ENCODE assay signal across 18 cellular contexts in genomic region chrX:2516612-2517011, GRCh38. TPM values are rescaled to one million over a fixed set of nuclear protein-coding genes. Genes with fewer than 3 reads are reported as not detected.
DNase-seq lines count a peak whose midpoint lies in the region; ATAC-seq, FAIRE-seq and TF ChIP-seq lines count a peak whose summit lies in the region.
"Had no signal": no experiment of that assay in that cellular context is flagged by ENCODE, and none has a peak within 500 bp of the region (broad histone marks: within the 10 kb centered on the region; RNA-seq: fewer than 3 reads in every experiment).

No MANE protein-coding gene starts in this region.

- no peaks in the 10 kb centered on the region for H3K27me3 ChIP-seq in esophagus muscularis mucosa
- H3K27me3 ChIP-seq: left lung had no signal

- H3K4me1 Mint-ChIP-seq in stimulated activated memory B cell treated with anti-CD40 and anti-IgM and Interleukin-4, amounts not matched to agents 10 μg/mL and 1 μg/mL and 100 μg/mL, for 72 hours: peaks cover 44% of the 10 kb centered on the region
- H3K4me1 Mint-ChIP-seq in activated T-helper 2 cell treated with anti-CD3 and anti-CD28 coated beads, Interferon-gamma antibody, Interleukin-2, Interleukin-4, amounts not matched to agents 10 μg/mL and 5 μg/mL and 100 μg/mL, durations not matched to agents 14 hours and 24 hours and 36 hours (ENCODE audit: low read depth): no peaks in the 10 kb centered on the region

- no peak for TF ChIP-seq CTCF in esophagus muscularis mucosa (IDR thresholded peaks at IDR 0.05)

- no peak for FAIRE-seq in RCC 7860 (lab: Jason Lieb, UNC)

- DNase-seq in RCC 7860 (ENCODE audit: low spot score) (no peak), HEK293T (ENCODE audit: extremely low spot score) (no peak), esophagus muscularis mucosa (ENCODE audit: extremely low spot score) (no peak)
- no peak for DNase-seq in activated T-helper 2 cell treated with anti-CD3 and anti-CD28 coated beads, Interferon-gamma antibody, Interleukin-2, Interleukin-4, amounts not matched to agents 10 μg/mL and 5 μg/mL and 100 μg/mL, durations not matched to agents 14 hours and 24 hours and 36 hours (ENCODE audit: low spot score)
- DNase-seq: activated CD4-positive, alpha-beta T cell treated with anti-CD3 and anti-CD28 coated beads, Interleukin-2, amount 10 ng/mL, durations not matched to agents 7 days and 5 days; Calu3; foreskin fibroblast; left lung; NCI-H1092 treated with DMSO at 0.1 percent for 48 hours had no signal

- no peak overlapping the region for H3K27ac ChIP-seq in esophagus muscularis mucosa (replicated peaks in 1 of 4)
- H3K27ac ChIP-seq: HL-60, left lung, prostate gland, thoracic aorta had no signal

- H3K4me3 ChIP-seq in esophagus muscularis mucosa: no peak overlapping the region
- H3K4me3 ChIP-seq: left lung, prostate gland, thoracic aorta had no signal

- intact Hi-C loops in esophagus muscularis mucosa (cut with DNase I): no loop called here
- intact Hi-C loops in activated T-helper 2 cell treated with anti-CD3 and anti-CD28 coated beads, Interferon-gamma antibody, Interleukin-2, Interleukin-4, amounts not matched to agents 10 μg/mL and 5 μg/mL and 100 μg/mL, durations not matched to agents 14 hours and 24 hours and 36 hours (cut with micrococcal nuclease): no loop called here

- H3K27me3 Mint-ChIP-seq in stimulated activated memory B cell treated with anti-CD40 and anti-IgM and Interleukin-4, amounts not matched to agents 10 μg/mL and 1 μg/mL and 100 μg/mL, for 72 hours: no peaks in the 10 kb centered on the region
- H3K27me3 Mint-ChIP-seq in activated T-helper 2 cell treated with anti-CD3 and anti-CD28 coated beads, Interferon-gamma antibody, Interleukin-2, Interleukin-4, amounts not matched to agents 10 μg/mL and 5 μg/mL and 100 μg/mL, durations not matched to agents 14 hours and 24 hours and 36 hours (ENCODE audit: low read depth): peaks cover 4% of the 10 kb centered on the region
- H3K27me3 Mint-ChIP-seq: activated CD4-positive, alpha-beta T cell treated with anti-CD3 and anti-CD28 coated beads, Interleukin-2, amount 10 ng/mL, durations not matched to agents 7 days and 5 days had no signal

- POLR2A ChIA-PET in HEK293T (lab: Yijun Ruan, JAX): no interaction called here

- TF ChIP-seq POLR2A in esophagus muscularis mucosa (IDR thresholded peaks at IDR 0.05; ENCODE audit: low read depth): no peak

- TF ChIP-seq EP300 in esophagus muscularis mucosa (IDR thresholded peaks at IDR 0.05): no peak

- H3K9me3 Mint-ChIP-seq in stimulated activated memory B cell treated with anti-CD40 and anti-IgM and Interleukin-4, amounts not matched to agents 10 μg/mL and 1 μg/mL and 100 μg/mL, for 72 hours: no peaks in the 10 kb centered on the region
- H3K9me3 Mint-ChIP-seq in activated T-helper 2 cell treated with anti-CD3 and anti-CD28 coated beads, Interferon-gamma antibody, Interleukin-2, Interleukin-4, amounts not matched to agents 10 μg/mL and 5 μg/mL and 100 μg/mL, durations not matched to agents 14 hours and 24 hours and 36 hours: no peaks in the 10 kb centered on the region
- H3K9me3 Mint-ChIP-seq: activated CD4-positive, alpha-beta T cell treated with anti-CD3 and anti-CD28 coated beads, Interleukin-2, amount 10 ng/mL, durations not matched to agents 7 days and 5 days; activated naive CD4-positive, alpha-beta T cell treated with anti-CD3 and anti-CD28 coated beads, Interleukin-2, amount 50 U/mL, for 72 hours had no signal

- H3K4me3 Mint-ChIP-seq in stimulated activated memory B cell treated with anti-CD40 and anti-IgM and Interleukin-4, amounts not matched to agents 10 μg/mL and 1 μg/mL and 100 μg/mL, for 72 hours: peak overlapping the region; percentile 59
- no peak overlapping the region for H3K4me3 Mint-ChIP-seq in activated T-helper 2 cell treated with anti-CD3 and anti-CD28 coated beads, Interferon-gamma antibody, Interleukin-2, Interleukin-4, amounts not matched to agents 10 μg/mL and 5 μg/mL and 100 μg/mL, durations not matched to agents 14 hours and 24 hours and 36 hours (ENCODE audit: low read depth)
- H3K4me3 Mint-ChIP-seq: activated CD4-positive, alpha-beta T cell treated with anti-CD3 and anti-CD28 coated beads, Interleukin-2, amount 10 ng/mL, durations not matched to agents 7 days and 5 days had no signal

- no peaks in the 10 kb centered on the region for H3K36me3 Mint-ChIP-seq in stimulated activated memory B cell treated with anti-CD40 and anti-IgM and Interleukin-4, amounts not matched to agents 10 μg/mL and 1 μg/mL and 100 μg/mL, for 72 hours
- no peaks in the 10 kb centered on the region for H3K36me3 Mint-ChIP-seq in activated T-helper 2 cell treated with anti-CD3 and anti-CD28 coated beads, Interferon-gamma antibody, Interleukin-2, Interleukin-4, amounts not matched to agents 10 μg/mL and 5 μg/mL and 100 μg/mL, durations not matched to agents 14 hours and 24 hours and 36 hours (ENCODE audit: low read depth)
- H3K36me3 Mint-ChIP-seq: activated naive CD4-positive, alpha-beta T cell treated with anti-CD3 and anti-CD28 coated beads, Interleukin-2, amount 50 U/mL, for 72 hours had no signal

- WGBS in esophagus muscularis mucosa: 90% methylated on average over 5 of the region's 5 CpGs

- H3K4me1 ChIP-seq in esophagus muscularis mucosa: no peaks in the 10 kb centered on the region
- H3K4me1 ChIP-seq: left lung, prostate gland had no signal

- H3K9me3 ChIP-seq in esophagus muscularis mucosa: no peaks in the 10 kb centered on the region
- H3K9me3 ChIP-seq: left lung, prostate gland, thoracic aorta had no signal

- ATAC-seq in GM19043 (IDR thresholded peaks at IDR 0.05; ENCODE audit: low read depth, unreplicated experiment): peak; percentile 39
- ATAC-seq in HG02610 (IDR thresholded peaks at IDR 0.05; ENCODE audit: unreplicated experiment): peak; percentile 53
- peak; percentile 44 for ATAC-seq in HG03442 (IDR thresholded peaks at IDR 0.05; ENCODE audit: unreplicated experiment)
- peak; percentile 84 for ATAC-seq in stimulated activated memory B cell treated with anti-CD40 and anti-IgM and Interleukin-4, amounts not matched to agents 10 μg/mL and 1 μg/mL and 100 μg/mL, for 72 hours
- ATAC-seq: activated naive CD4-positive, alpha-beta T cell treated with anti-CD3 and anti-CD28 coated beads, Interleukin-2, amount 50 U/mL, for 72 hours; left lung; SK-N-SH treated with all-trans-retinoic acid at 6 μM for 48 hours had no signal

- CTCF ChIA-PET in HEK293T (lab: Yijun Ruan, JAX): no interaction called here

- no peaks in the 10 kb centered on the region for H3K36me3 ChIP-seq in esophagus muscularis mucosa
- H3K36me3 ChIP-seq: left lung, prostate gland, thoracic aorta had no signal

- H3K27ac Mint-ChIP-seq in stimulated activated memory B cell treated with anti-CD40 and anti-IgM and Interleukin-4, amounts not matched to agents 10 μg/mL and 1 μg/mL and 100 μg/mL, for 72 hours: peak overlapping the region; percentile 81
- no peak overlapping the region for H3K27ac Mint-ChIP-seq in activated T-helper 2 cell treated with anti-CD3 and anti-CD28 coated beads, Interferon-gamma antibody, Interleukin-2, Interleukin-4, amounts not matched to agents 10 μg/mL and 5 μg/mL and 100 μg/mL, durations not matched to agents 14 hours and 24 hours and 36 hours
- H3K27ac Mint-ChIP-seq: activated CD4-positive, alpha-beta T cell treated with anti-CD3 and anti-CD28 coated beads, Interleukin-2, amount 10 ng/mL, durations not matched to agents 7 days and 5 days; activated naive CD4-positive, alpha-beta T cell treated with anti-CD3 and anti-CD28 coated beads, Interleukin-2, amount 50 U/mL, for 72 hours had no signal

TF ChIP-seq in HEK293T, 16 proteins besides CTCF, POLR2A, EP300 and RAD21:
- TF ChIP-seq BHLHE40 (IDR thresholded peaks at IDR 0.05; ENCODE audit: borderline replicate concordance) (no peak), SP1 (IDR thresholded peaks at IDR 0.05) (no peak), CTBP1 (IDR thresholded peaks at IDR 0.05; ENCODE audit: borderline replicate concordance) (no peak), ELF4 (IDR thresholded peaks at IDR 0.05) (no peak)

RNA-seq across cellular contexts. Expression of gene DHRSX, which starts 15.8 kb away (rescaled TPM):
- 10 to 100 TPM; 19.6 to 22.4 (median 21.0) TPM for total RNA-seq in esophagus muscularis mucosa
- total RNA-seq in activated T-helper 2 cell treated with anti-CD3 and anti-CD28 coated beads, Interferon-gamma antibody, Interleukin-2, Interleukin-4, amounts not matched to agents 10 μg/mL and 5 μg/mL and 100 μg/mL, durations not matched to agents 14 hours and 24 hours and 36 hours: 26.1 and 26.4 TPM in 2 replicates

RNA-seq across cellular contexts. Expression of gene ZBED1, which starts 15.8 kb away (rescaled TPM):
- total RNA-seq in esophagus muscularis mucosa: 10 to 100 TPM; 32.8 to 44.8 (median 39.5) TPM
- total RNA-seq in activated T-helper 2 cell treated with anti-CD3 and anti-CD28 coated beads, Interferon-gamma antibody, Interleukin-2, Interleukin-4, amounts not matched to agents 10 μg/mL and 5 μg/mL and 100 μg/mL, durations not matched to agents 14 hours and 24 hours and 36 hours: 37.3 and 43.1 TPM in 2 replicates
